Comparison of ENCODE assay signal across 15 cellular contexts in the genomic region with DNA sequence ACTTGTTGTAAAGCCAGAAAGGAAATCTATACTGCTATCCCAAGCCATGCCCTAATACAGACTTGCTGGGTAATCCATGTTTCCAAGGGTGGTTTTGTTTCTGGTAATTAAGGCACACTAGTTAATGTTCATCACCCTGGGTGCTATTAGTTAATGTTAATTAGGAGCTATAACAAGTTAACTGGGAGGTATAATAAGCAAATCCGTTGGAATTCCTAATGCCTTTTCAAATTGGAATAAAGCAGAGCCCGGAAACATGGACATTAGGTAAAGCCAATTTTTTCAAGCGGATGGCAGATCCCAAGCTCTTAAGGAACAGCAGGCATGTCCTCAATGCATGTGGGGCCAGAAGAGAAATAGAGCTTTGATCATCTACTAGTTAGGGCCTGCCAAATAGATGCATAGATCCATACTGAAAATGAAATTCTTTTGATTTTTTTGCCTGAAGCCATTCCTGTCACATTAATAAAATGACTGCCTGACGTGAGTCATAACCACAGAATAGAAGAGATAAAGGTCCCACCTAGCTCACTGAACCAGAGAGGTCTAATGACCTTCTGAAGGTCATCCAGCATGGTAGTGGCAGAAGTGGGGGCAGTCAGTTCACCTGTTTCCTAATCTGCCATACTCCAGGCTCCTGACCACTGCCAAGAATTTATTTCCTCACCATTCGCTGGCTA. TPM values are rescaled to one million over a fixed set of nuclear protein-coding genes. Genes with fewer than 3 reads are reported as not detected.
DNase-seq lines count a peak whose midpoint lies in the region; ATAC-seq, FAIRE-seq and TF ChIP-seq lines count a peak whose summit lies in the region.
"Had no signal": no experiment of that assay in that cellular context is flagged by ENCODE, and none has a peak within 500 bp of the region (broad histone marks: within the 10 kb centered on the region; RNA-seq: fewer than 3 reads in every experiment).

No MANE protein-coding gene starts in this region.

- peak overlapping the region; percentile 90 for H3K4me2 ChIP-seq in A549
- H3K4me2 ChIP-seq in K562 (ENCODE audit: insufficient read depth, low read length): no peak overlapping the region
- no peak overlapping the region for H3K4me2 ChIP-seq in mesendoderm (ENCODE audit: low read length)

- H3K36me3 ChIP-seq in K562 (ENCODE audit: control insufficient read depth, insufficient read depth, low read length) (no peaks in the 10 kb centered on the region), mesendoderm (ENCODE audit: control insufficient read depth, insufficient read depth, low read length) (no peaks in the 10 kb centered on the region)
- H3K36me3 ChIP-seq: left lung had no signal

- H2AK5ac ChIP-seq in mesendoderm (ENCODE audit: low read length): no peak overlapping the region

- no peaks in the 10 kb centered on the region for H3K9me1 ChIP-seq in K562 (ENCODE audit: control insufficient read depth, insufficient read depth, low read length)

- H3K4me3 ChIP-seq in A549: no peak overlapping the region
- no peak overlapping the region for H3K4me3 ChIP-seq in K562
- H3K4me3 ChIP-seq in mesendoderm (ENCODE audit: low read length): no peak overlapping the region
- H3K4me3 ChIP-seq: left lung had no signal

- H2AFZ ChIP-seq in K562 (ENCODE audit: low read depth, low read length): no peak overlapping the region

- no peaks in the 10 kb centered on the region for H3K79me2 ChIP-seq in K562 (ENCODE audit: control insufficient read depth, insufficient read depth, low read length)
- no peaks in the 10 kb centered on the region for H3K79me2 ChIP-seq in mesendoderm (ENCODE audit: control insufficient read depth, insufficient read depth, low read length)

- no peak overlapping the region for H3K4ac ChIP-seq in mesendoderm (ENCODE audit: low read depth, low read length)

- H3K23ac ChIP-seq in mesendoderm (ENCODE audit: low read length): no peak overlapping the region

- intact Hi-C loops in K562 (cut with micrococcal nuclease): loop anchor here (2.0 kb wide), 2 partner anchors 29 to 81 kb away; a partner anchor contains a TSS

- no peak overlapping the region for H4K8ac ChIP-seq in mesendoderm (ENCODE audit: low read depth, low read length)

- H3K4me1 ChIP-seq in A549: peaks cover 93% of the 10 kb centered on the region
- peaks cover 5 to 47% of the 10 kb centered on the region in 2 experiments for H3K4me1 ChIP-seq in K562 (replicated peaks in 1 of 2; ENCODE audit: control insufficient read depth in 2 of 2, insufficient read depth in 2 of 2, low read length in 2 of 2)
- peaks cover 17% of the 10 kb centered on the region for H3K4me1 ChIP-seq in mesendoderm (ENCODE audit: control insufficient read depth, low read depth, low read length)

- no peak for DNase-seq in A549 (ENCODE audit: low read depth in 1 of 2, low spot score in 1 of 2)
- peak; percentile 17 for DNase-seq in HT1080 (ENCODE audit: low read depth)
- peak in 3 of 4 experiments; percentile 19 to 52 (median 25) for DNase-seq in K562 (ENCODE audit: extremely low read depth in 1 of 4, low spot score in 3 of 4)
- no peak for DNase-seq in mesendoderm
- no peak for DNase-seq in urothelium cell line (ENCODE audit: low spot score)
- DNase-seq in activated naive CD4-positive, alpha-beta T cell (lab: John Stamatoyannopoulos, UW): no peak
- no peak for DNase-seq in GM13976 (ENCODE audit: low spot score)
- DNase-seq: activated CD4-positive, alpha-beta T cell treated with anti-CD3 and anti-CD28 coated beads, Interleukin-2, amount 50 U/mL, for 1 hour; activated T-cell treated with anti-CD3 and anti-CD28 coated beads, Interleukin-2, amount 50 U/mL, for 48 hours; left lung; NCI-H748 treated with DMSO at 0.1 percent for 48 hours; SHP77; T-helper 9 cell had no signal

- no peak overlapping the region for H2BK120ac ChIP-seq in mesendoderm (ENCODE audit: low read depth, low read length)

- no peak overlapping the region for H2BK5ac ChIP-seq in mesendoderm (ENCODE audit: low read length)

- no peak overlapping the region for H3K56ac ChIP-seq in mesendoderm (ENCODE audit: low read length)

- H3K79me1 ChIP-seq in mesendoderm (ENCODE audit: low read length): no peaks in the 10 kb centered on the region

- no peaks in the 10 kb centered on the region for H4K20me1 ChIP-seq in K562 (replicated peaks; ENCODE audit: control insufficient read depth, insufficient read depth, low read length)

- TF ChIP-seq POLR2A in A549 (IDR thresholded peaks at IDR 0.05; ENCODE audit: low read length) (no peak), K562 (conservative IDR thresholded peaks at IDR 0.05) (no peak)

- H3K27me3 ChIP-seq in K562 (ENCODE audit: control insufficient read depth in 2 of 2, insufficient read depth in 2 of 2, low read length in 2 of 2) (no peaks in the 10 kb centered on the region), mesendoderm (ENCODE audit: insufficient read depth, low read length, poor library complexity) (no peaks in the 10 kb centered on the region)

- no peaks in the 10 kb centered on the region for H3K9me3 ChIP-seq in A549
- no peaks in the 10 kb centered on the region for H3K9me3 ChIP-seq in K562 (replicated peaks; ENCODE audit: control insufficient read depth, insufficient read depth, low read depth, low read length)
- H3K9me3 ChIP-seq: left lung had no signal

- no peak for FAIRE-seq in A549 (lab: Jason Lieb, UNC)
- no peak for FAIRE-seq in K562 (lab: Jason Lieb, UNC)
- no peak for FAIRE-seq in urothelium cell line (lab: Jason Lieb, UNC)

- H3K9ac ChIP-seq in K562 (ENCODE audit: insufficient read depth in 1 of 2, low read depth in 2 of 2, low read length in 2 of 2) (no peak overlapping the region), mesendoderm (ENCODE audit: low read length) (no peak overlapping the region)

- TF ChIP-seq CTCF in A549 (IDR thresholded peaks at IDR 0.05): no peak
- no peak for TF ChIP-seq CTCF in K562 (IDR thresholded peaks at IDR 0.05 in 2 of 3, conservative IDR thresholded peaks at IDR 0.05 in 1 of 3; ENCODE audit: insufficient read depth in 2 of 3, low read depth in 1 of 3, low read length in 3 of 3)
- no peak for TF ChIP-seq CTCF in GM13976 (IDR thresholded peaks at IDR 0.05; ENCODE audit: borderline replicate concordance, control extremely low read depth, extremely low read depth, insufficient read depth, missing control alignments)

- no TSS peak for BruUV-seq in K562 (replicated peaks; lab: Mats Ljungman, UMichigan)

- no peak overlapping the region for H4K5ac ChIP-seq in mesendoderm (ENCODE audit: low read length)

- ATAC-seq in A549: no peak
- ATAC-seq in K562: peak; percentile 5; the same call in 1 of the 3 replicates
- ATAC-seq in GM21528 (IDR thresholded peaks at IDR 0.05; ENCODE audit: low FRiP score, unreplicated experiment): no peak
- ATAC-seq: left lung; natural killer cell treated with Interleukin-12 subunit alpha and Interleukin-12 subunit beta and Interleukin-15 and Interleukin-18, amount 100 ng/mL, for 72 hours had no signal

- CTCF ChIA-PET in A549 (lab: Yijun Ruan, JAX) (interaction anchor here (0.9 to 2.1 kb wide), 5 partner anchors 10 to 208 kb away, joined by 3 to 10 read pairs (median 5); no protein-coding TSS in a partner anchor), K562 (lab: Yijun Ruan, JAX; ENCODE audit: low intra/inter-chr PET ratio) (no interaction called here)

- peak overlapping the region; percentile 60 for H3K18ac ChIP-seq in mesendoderm (ENCODE audit: low read length)

- WGBS in A549 (ENCODE audit: missing lambda C conversion rate): 53% methylated on average over 5 of the region's 5 CpGs
- 52% methylated on average over 5 of the region's 5 CpGs for WGBS in K562 (ENCODE audit: insufficient coverage, low coverage, missing lambda C conversion rate)
- no CpG with 5 or more reads among the region's 5 CpGs for WGBS in mesendoderm (ENCODE audit: extremely low coverage, insufficient coverage, low lambda C conversion rate)

- no peak for TF ChIP-seq RAD21 in A549 (conservative IDR thresholded peaks at IDR 0.05 in 1 of 2, IDR thresholded peaks at IDR 0.05 in 1 of 2)
- TF ChIP-seq RAD21 in K562 (CRISPR knock-in tag; conservative IDR thresholded peaks at IDR 0.05 in 1 of 2, IDR thresholded peaks at IDR 0.05 in 1 of 2): no peak

- in situ Hi-C loops in K562 (cut with MboI) (no loop called here), GM13976 (cut with MboI; ENCODE audit: low sequenced_read_pairs, unreplicated experiment) (no loop called here)

- POLR2A ChIA-PET in A549 (lab: Yijun Ruan, JAX): interaction anchor here (0.6 kb wide), 1 partner anchor 10 kb away, joined by 3 read pairs; no protein-coding TSS in a partner anchor
- POLR2A ChIA-PET in K562 (lab: Yijun Ruan, JAX): interaction anchor here (0.7 to 1.6 kb wide), 3 partner anchors 29 to 182 kb away, joined by 3 to 4 read pairs (median 3); no protein-coding TSS in a partner anchor

- no peak overlapping the region for H2BK15ac ChIP-seq in mesendoderm (replicated peaks; ENCODE audit: low read depth)

- H3K27ac ChIP-seq in A549: peak overlapping the region; percentile 90 to 96
- no peak overlapping the region for H3K27ac ChIP-seq in K562 (ENCODE audit: extremely low read depth, low read depth, low read length)
- H3K27ac ChIP-seq in mesendoderm (ENCODE audit: low read depth, low read length): peak overlapping the region; percentile 37
- H3K27ac ChIP-seq: left lung had no signal

- TF ChIP-seq EP300 in A549 (IDR thresholded peaks at IDR 0.05): no peak
- no peak; the same call in 1 of the 2 replicates for TF ChIP-seq EP300 in K562 (IDR thresholded peaks at IDR 0.05; ENCODE audit: low read length)

RNA-seq across cellular contexts. Expression of a gene that starts 28.5 kb away (rescaled TPM):
- 33.1 and 35.9 TPM in 2 replicates for polyA plus RNA-seq in A549 (2011; rRNA removed)
- polyA plus RNA-seq in A549 (2012; cell fraction: cytosol; rRNA removed): 20.9 and 23.7 TPM in 2 replicates
- polyA plus RNA-seq in A549 (2012; cell fraction: nucleus; rRNA removed): 12.1 and 13.2 TPM in 2 replicates
- 31.4 to 32.0 TPM (median 31.6 TPM) in 3 replicates for polyA plus RNA-seq in A549 (2017; fragmentation: RNase III; extraction: RNeasy Plus Mini Kit Qiagen cat#74134 plus additional on column Dnase treatment)
- polyA minus RNA-seq in A549 (2011; rRNA and poly(A)+ RNA removed): 6.8 and 7.7 TPM in 2 replicates
- total RNA-seq in HT1080 (2014; rRNA removed; shearing (Covaris generic)): 10.5 and 11.4 TPM in 2 replicates
- 16.7 and 17.4 TPM in 2 replicates for polyA plus RNA-seq in HT1080 (2015; cell fraction: cytosol; rRNA removed)
- polyA plus RNA-seq in HT1080 (2015; cell fraction: nucleus; rRNA removed): 6.7 and 9.3 TPM in 2 replicates
- 2.5 and 6.3 TPM in 2 replicates for total RNA-seq in K562 (2011; cell fraction: chromatin; rRNA removed; ENCODE audit: low replicate concordance)
- total RNA-seq in K562 (2011; cell fraction: nucleolus; rRNA removed): 2.5 and 2.7 TPM in 2 replicates
- 3.3 and 7.7 TPM in 2 replicates for total RNA-seq in K562 (2011; cell fraction: nucleoplasm; rRNA removed)
- 13.8 and 16.5 TPM in 2 replicates for total RNA-seq in K562 (2014; rRNA removed)
- total RNA-seq in K562 (2014; rRNA removed; fragmentation: Illumina TruSeq; extraction: Trizol): 22.4 and 24.7 TPM in 2 replicates
- total RNA-seq in K562 (2015; rRNA removed; fragmentation: Illumina TruSeq; extraction: Trizol): 32.6 and 34.7 TPM in 2 replicates
- total RNA-seq in K562 (2021): 14.8 and 15.7 TPM in 2 replicates
- 8.1 and 11.9 TPM in 2 replicates for polyA plus RNA-seq in K562 (2011; rRNA removed)
- polyA plus RNA-seq in K562 (2011; cell fraction: cytosol; rRNA removed): 5.8 and 7.1 TPM in 2 replicates
- polyA plus RNA-seq in K562 (2011; cell fraction: nucleus; rRNA removed): 5.1 and 5.8 TPM in 2 replicates
- 16.1 and 24.0 TPM in 2 replicates for polyA plus RNA-seq in K562 (2012)
- 30.9 and 42.0 TPM in 2 replicates for polyA plus RNA-seq in K562 (2014; fragmentation: Illumina TruSeq; extraction: Trizol)
- 1 to 10 TPM; 6.2 to 6.6 TPM for polyA plus RNA-seq in K562 (2014; fragmentation: Nextera tagmentation; extraction: Ambion mirVana)
- polyA plus RNA-seq in K562 (2014; rRNA removed): 15.6 and 19.0 TPM in 2 replicates
- polyA minus RNA-seq in K562 (2011; rRNA and poly(A)+ RNA removed): 5.4 and 7.6 TPM in 2 replicates
- polyA minus RNA-seq in K562 (2011; cell fraction: cytosol; rRNA and poly(A)+ RNA removed): 3.1 and 4.3 TPM in 2 replicates
- polyA minus RNA-seq in K562 (2011; cell fraction: nucleus; rRNA and poly(A)+ RNA removed): 4.7 and 5.2 TPM in 2 replicates
- 38.0 TPM for polyA plus RNA-seq in mesendoderm (2013, experiment 1 of 2)
- 40.1 TPM for polyA plus RNA-seq in mesendoderm (2013, experiment 2 of 2)

Comparison
In these comparisons a context has a peak if more than half of its experiments do, and no peak if none do; other contexts are left out.
1. DNase-seq: peak in HT1080 (single experiment) and K562 (3 of 4); none in A549 (0 of 2), mesendoderm (single experiment), urothelium cell line (single experiment), activated naive CD4-positive, alpha-beta T cell (0 of 4) and GM13976 (single experiment).